In the genomic region with DNA sequence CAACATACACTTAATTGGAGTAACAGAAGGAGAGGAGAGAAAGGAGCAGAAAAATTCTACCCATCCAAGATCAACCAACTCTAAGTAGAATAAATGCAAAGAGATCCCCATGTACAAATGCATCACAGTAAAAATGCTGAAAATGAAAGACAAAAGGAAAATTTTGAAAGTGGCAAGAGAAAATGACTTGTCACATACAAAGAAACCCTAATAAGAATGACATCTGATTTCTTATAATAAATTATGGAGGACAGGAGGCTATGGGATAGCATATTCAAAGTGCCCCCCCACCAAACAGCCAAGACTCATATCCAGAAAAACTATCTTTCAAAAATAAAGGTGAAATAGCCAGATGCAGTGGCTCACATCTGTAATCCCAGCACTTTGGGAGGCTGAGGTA, we compare ENCODE assay signal across 30 cellular contexts.
"Had no signal": no experiment of that assay in that cellular context is flagged by ENCODE, and none has a peak within 500 bp of the region (broad histone marks: within the 10 kb centered on the region; RNA-seq: fewer than 3 reads in every experiment).

No MANE protein-coding gene starts in this region.

- H3K27ac ChIP-seq: adrenal gland, body of pancreas, esophagus muscularis mucosa, foreskin keratinocyte, gastrocnemius medialis, heart left ventricle had no signal

- H3K4me3 Mint-ChIP-seq: activated CD8-positive, alpha-beta T cell treated with anti-CD3 and anti-CD28 coated beads for 36 hours; activated naive CD8-positive, alpha-beta T cell; activated T-cell treated with anti-CD3 and anti-CD28 coated beads, Interleukin-2, amount 50 U/mL, for 4 hours; activated T-helper 17 cell treated with anti-CD3 and anti-CD28 coated beads, Interleukin-2, amount 50 U/mL, for 72 hours; effector memory CD8-positive, alpha-beta T cell had no signal

- H3K4me3 ChIP-seq: adrenal gland, body of pancreas, esophagus muscularis mucosa, gastrocnemius medialis, heart left ventricle had no signal

- H3K4me1 ChIP-seq: adrenal gland, body of pancreas, esophagus muscularis mucosa, foreskin keratinocyte, gastrocnemius medialis had no signal

- H3K27ac Mint-ChIP-seq: activated CD8-positive, alpha-beta T cell treated with anti-CD3 and anti-CD28 coated beads for 36 hours; activated naive CD8-positive, alpha-beta T cell; activated T-helper 17 cell treated with anti-CD3 and anti-CD28 coated beads, Interleukin-2, amount 50 U/mL, for 72 hours; effector memory CD8-positive, alpha-beta T cell had no signal

- H3K27me3 ChIP-seq: adrenal gland, body of pancreas, esophagus muscularis mucosa, foreskin keratinocyte, gastrocnemius medialis, heart left ventricle had no signal

- H3K4me1 Mint-ChIP-seq: activated T-helper 17 cell treated with anti-CD3 and anti-CD28 coated beads, Interleukin-2, amount 50 U/mL, for 72 hours had no signal

- H3K36me3 ChIP-seq: adrenal gland, esophagus muscularis mucosa, gastrocnemius medialis, heart left ventricle had no signal

- ATAC-seq: activated CD8-positive, alpha-beta T cell treated with anti-CD3 and anti-CD28 coated beads for 36 hours; activated T-cell treated with anti-CD3 and anti-CD28 coated beads, Interleukin-2, amount 50 U/mL, for 4 hours; activated T-helper 17 cell treated with anti-CD3 and anti-CD28 coated beads, Interleukin-2, amount 50 U/mL, for 72 hours; body of pancreas; effector memory CD8-positive, alpha-beta T cell; foreskin keratinocyte; gastrocnemius medialis; heart left ventricle had no signal

- FAIRE-seq: colon had no signal

- H3K9me3 ChIP-seq: body of pancreas, gastrocnemius medialis had no signal

- H3K27me3 Mint-ChIP-seq: activated CD8-positive, alpha-beta T cell treated with anti-CD3 and anti-CD28 coated beads for 36 hours; activated naive CD8-positive, alpha-beta T cell; activated T-helper 17 cell treated with anti-CD3 and anti-CD28 coated beads, Interleukin-2, amount 50 U/mL, for 72 hours; effector memory CD8-positive, alpha-beta T cell had no signal

- DNase-seq: activated CD4-positive, alpha-beta T cell treated with anti-CD3 and anti-CD28 coated beads for 1 hour; activated CD4-positive, alpha-beta T cell treated with anti-CD3 and anti-CD28 coated beads for 48 hours; activated CD4-positive, alpha-beta T cell treated with anti-CD3 and anti-CD28 coated beads, Interleukin-2, amount 50 U/mL, for 1 hour; activated CD4-positive, alpha-beta T cell treated with anti-CD3 and anti-CD28 coated beads, Interleukin-2, amount 50 U/mL, for 48 hours; activated CD8-positive, alpha-beta memory T cell treated with anti-CD3 and anti-CD28 coated beads for 24 hours; activated CD8-positive, alpha-beta T cell treated with anti-CD3 and anti-CD28 coated beads for 36 hours; activated effector memory CD4-positive, alpha-beta T cell treated with Interleukin-2 at 50 U/mL for 16 hours; activated gamma-delta T cell treated with Interleukin-2 at 50 U/mL for 16 hours; activated naive CD4-positive, alpha-beta T cell treated with anti-CD3 and anti-CD28 coated beads, Interleukin-2, amount 50 U/mL, for 16 hours; activated naive CD4-positive, alpha-beta T cell treated with Interleukin-2 at 50 U/mL for 16 hours; activated T-cell treated with anti-CD3 and anti-CD28 coated beads, Interleukin-2, amount 50 U/mL, for 4 hours; adrenal gland; amygdala; aorta; body of pancreas; caudate nucleus; cortex of kidney; dermis blood vessel endothelial cell; effector CD4-positive, alpha-beta T cell; effector memory CD8-positive, alpha-beta T cell; erythroblast; foreskin keratinocyte; gastrocnemius medialis; glutamatergic neuron; heart left ventricle; T-helper 2 cell had no signal
